ENCODE assay signal across 27 cellular contexts in the genomic region with DNA sequence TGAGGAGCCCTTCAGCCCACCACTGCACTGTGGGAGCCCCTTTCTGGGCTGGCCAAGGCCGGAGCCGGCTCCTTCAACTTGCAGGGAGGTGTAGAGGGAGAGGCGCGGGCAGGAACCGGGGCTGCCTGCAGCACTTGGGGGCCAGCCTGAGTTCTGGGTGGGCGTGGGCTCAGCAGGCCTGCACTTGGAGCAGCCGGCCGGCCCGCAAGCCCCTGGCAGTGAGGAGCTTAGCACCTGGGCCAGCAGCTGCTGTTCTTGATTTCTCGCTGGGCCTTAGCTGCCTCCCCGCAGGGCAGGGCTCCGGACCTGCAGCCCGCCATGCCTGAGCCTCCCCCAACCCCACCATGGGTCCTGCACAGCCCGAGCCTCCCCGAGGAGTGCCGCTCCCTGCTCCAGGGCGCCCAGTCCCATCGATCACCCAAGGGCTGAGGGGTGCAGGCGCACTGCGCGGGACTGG.
"Had no signal": no experiment of that assay in that cellular context is flagged by ENCODE, and none has a peak within 500 bp of the region (broad histone marks: within the 10 kb centered on the region; RNA-seq: fewer than 3 reads in every experiment).

No MANE protein-coding gene starts in this region.

- H3K4me1 ChIP-seq: esophagus squamous epithelium, heart right ventricle, neural progenitor cell, psoas muscle, right lobe of liver, stomach, thyroid gland had no signal

- H3K27me3 Mint-ChIP-seq: central memory CD8-positive, alpha-beta T cell; effector memory CD8-positive, alpha-beta T cell; naive thymus-derived CD4-positive, alpha-beta T cell had no signal

- H3K27ac ChIP-seq: coronary artery, esophagus squamous epithelium, heart right ventricle, neural progenitor cell, psoas muscle, right lobe of liver, stomach, thyroid gland had no signal

- H3K9me3 ChIP-seq: psoas muscle, right lobe of liver, thyroid gland had no signal

- H3K4me3 ChIP-seq: coronary artery, esophagus squamous epithelium, heart right ventricle, neural progenitor cell, psoas muscle, right lobe of liver, stomach, thyroid gland had no signal

- H3K36me3 ChIP-seq: esophagus squamous epithelium, heart right ventricle, neural progenitor cell, right lobe of liver, stomach, thyroid gland had no signal

- H3K27ac Mint-ChIP-seq: effector memory CD8-positive, alpha-beta T cell; naive thymus-derived CD4-positive, alpha-beta T cell; nephron; neural progenitor cell; stimulated activated effector memory CD8-positive, alpha-beta T cell treated with anti-CD3 and anti-CD28 coated beads, Interleukin-12 subunit alpha, Interleukin-12 subunit beta, amount 100 ng/mL, for 72 hours had no signal

- H3K27me3 ChIP-seq: esophagus squamous epithelium, heart right ventricle, neural progenitor cell, right lobe of liver, stomach, thyroid gland had no signal

- H3K4me3 Mint-ChIP-seq: central memory CD8-positive, alpha-beta T cell; effector memory CD8-positive, alpha-beta T cell; naive thymus-derived CD4-positive, alpha-beta T cell; nephron; neural progenitor cell; stimulated activated effector memory CD8-positive, alpha-beta T cell treated with anti-CD3 and anti-CD28 coated beads, Interleukin-12 subunit alpha, Interleukin-12 subunit beta, amount 100 ng/mL, for 72 hours had no signal

- H3K36me3 Mint-ChIP-seq: naive thymus-derived CD4-positive, alpha-beta T cell; neural progenitor cell; stimulated activated effector memory CD8-positive, alpha-beta T cell treated with anti-CD3 and anti-CD28 coated beads, Interleukin-12 subunit alpha, Interleukin-12 subunit beta, amount 100 ng/mL, for 72 hours had no signal

- H3K9me3 Mint-ChIP-seq: nephron had no signal

- H3K4me1 Mint-ChIP-seq: central memory CD8-positive, alpha-beta T cell; naive thymus-derived CD4-positive, alpha-beta T cell; nephron; neural progenitor cell; stimulated activated effector memory CD8-positive, alpha-beta T cell treated with anti-CD3 and anti-CD28 coated beads, Interleukin-12 subunit alpha, Interleukin-12 subunit beta, amount 100 ng/mL, for 72 hours had no signal

- ATAC-seq: effector memory CD8-positive, alpha-beta T cell; heart right ventricle; left ventricle myocardium superior; naive thymus-derived CD4-positive, alpha-beta T cell; psoas muscle; right lobe of liver; stimulated activated effector memory CD8-positive, alpha-beta T cell treated with anti-CD3 and anti-CD28 coated beads, Interleukin-12 subunit alpha, Interleukin-12 subunit beta, amount 100 ng/mL, for 72 hours had no signal

- DNase-seq: dermis blood vessel endothelial cell; effector memory CD8-positive, alpha-beta T cell; erythroblast; esophagus squamous epithelium; foreskin melanocyte; glutamatergic neuron; heart right ventricle; hippocampal formation; left ventricle myocardium superior; mesenchymal stem cell; midbrain; naive thymus-derived CD4-positive, alpha-beta T cell; small intestine; stimulated activated CD4-positive, alpha-beta T cell treated with anti-CD3 and anti-CD28 coated beads, Interleukin-12 subunit alpha, Interleukin-12 subunit beta, amount 100 ng/mL, for 4 hours; stimulated activated CD4-positive, alpha-beta T cell treated with anti-CD3 and anti-CD28 coated beads, Interleukin-1b, Interleukin-23, amount 100 ng/mL, for 48 hours; stimulated activated CD4-positive, alpha-beta T cell treated with anti-CD3 and anti-CD28 coated beads, Interleukin-4, amount 100 ng/mL, for 1 hour; stimulated activated naive CD4-positive, alpha-beta T cell treated with Interleukin-2 at 50 U/mL for 16 hours; stomach; thyroid gland; trophoblast cell had no signal
